8 cellular contexts compared by ENCODE assay signal in the genomic region with DNA sequence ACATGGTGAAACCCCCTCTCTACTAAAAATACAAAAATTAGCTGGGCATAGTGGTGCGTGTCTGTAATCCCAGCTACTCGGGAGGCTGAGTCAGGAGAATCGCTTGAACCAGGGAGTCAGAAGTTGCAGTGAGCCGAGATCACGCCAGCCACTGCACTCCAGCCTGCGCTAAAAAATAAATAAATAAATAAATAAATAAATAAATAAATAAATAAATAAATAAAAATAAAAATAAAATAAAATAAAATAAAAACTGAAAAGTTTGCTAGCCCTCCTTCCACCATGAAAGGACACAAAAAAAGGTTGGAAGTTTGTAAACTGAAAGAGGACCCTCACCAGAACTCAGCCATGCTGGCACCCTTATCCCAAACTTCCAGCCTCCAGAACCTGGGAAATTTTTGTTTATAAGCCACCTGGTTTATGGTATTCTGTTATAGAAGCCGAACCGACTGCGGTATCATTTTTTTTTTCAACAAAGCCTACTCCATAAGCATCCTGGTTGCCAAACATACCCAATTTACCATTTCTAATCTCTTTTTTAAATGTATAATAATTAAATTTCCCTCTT.
"Had no signal": no experiment of that assay in that cellular context is flagged by ENCODE, and none has a peak within 500 bp of the region (broad histone marks: within the 10 kb centered on the region; RNA-seq: fewer than 3 reads in every experiment).

No MANE protein-coding gene starts in this region.

- H3K9me3 ChIP-seq: HAP-1 had no signal

- H3K4me2 ChIP-seq: KMS-11 had no signal

- H3K27ac ChIP-seq: HL-60, KMS-11 had no signal

- ATAC-seq: HCT116, HepG2 had no signal

- H3K9ac ChIP-seq: KMS-11 had no signal

- H3K4me3 ChIP-seq: HAP-1 had no signal

- H3K4me1 ChIP-seq: HAP-1 had no signal

- FAIRE-seq: HepG2 had no signal

- DNase-seq: GOT3, H7, KBM-7 had no signal

- H3K36me3 ChIP-seq: HAP-1 had no signal
